In the genomic region with DNA sequence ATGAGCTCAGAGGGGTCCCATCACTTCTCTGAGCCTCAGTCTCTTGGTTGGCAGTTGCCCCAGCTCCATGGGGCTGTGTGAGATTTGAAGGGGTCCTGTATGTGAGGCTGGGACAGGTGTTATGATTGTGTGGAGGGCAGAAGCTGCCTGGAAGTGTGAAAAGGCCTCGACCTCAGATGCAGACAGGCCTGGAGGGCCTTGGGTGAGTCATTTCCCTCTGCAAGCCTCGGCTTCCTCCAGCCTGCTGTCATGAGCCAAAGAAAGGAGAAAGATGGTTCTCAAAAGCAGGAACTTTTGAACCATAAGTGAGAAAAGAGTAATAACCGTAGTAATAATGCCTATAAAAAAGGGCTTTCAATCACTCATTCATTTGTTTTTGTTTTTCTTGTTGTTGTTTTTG, we compare ENCODE assay signal across 14 cellular contexts. TPM values are rescaled to one million over a fixed set of nuclear protein-coding genes. Genes with fewer than 3 reads are reported as not detected.
A peak's percentile ranks its signal among the peaks of the same experiment; 100 is the strongest.
DNase-seq lines count a peak whose midpoint lies in the region; ATAC-seq, FAIRE-seq and TF ChIP-seq lines count a peak whose summit lies in the region.
"Had no signal": no experiment of that assay in that cellular context is flagged by ENCODE, and none has a peak within 500 bp of the region (broad histone marks: within the 10 kb centered on the region; RNA-seq: fewer than 3 reads in every experiment).

No MANE protein-coding gene starts in this region.

- peak overlapping the region; percentile 57 for H3K27ac ChIP-seq in RWPE2 (ENCODE audit: poor library complexity, severe bottlenecking)
- H3K27ac ChIP-seq: uterus had no signal

- H3K4me3 ChIP-seq in RWPE2 (ENCODE audit: severe bottlenecking), result no peak overlapping the region
- H3K4me3 ChIP-seq in fibroblast of mammary gland (ENCODE audit: control insufficient read depth, low read depth, low read length), result no peak overlapping the region
- H3K4me3 ChIP-seq: BLaER1, heart right ventricle, uterus had no signal

- TF ChIP-seq CTCF in RWPE2 (IDR thresholded peaks at IDR 0.05; ENCODE audit: poor library complexity, severe bottlenecking) (no peak), fibroblast of mammary gland (conservative IDR thresholded peaks at IDR 0.05; ENCODE audit: control insufficient read depth, insufficient read depth, low read depth, low read length) (no peak)

- peak; percentile 48 for DNase-seq in A172 (ENCODE audit: low spot score)
- DNase-seq in H54 (ENCODE audit: insufficient read length, low spot score), result peak; percentile 76
- no peak for DNase-seq in RWPE2 (ENCODE audit: low spot score)
- peak; percentile 50 for DNase-seq in fibroblast of mammary gland (ENCODE audit: low read depth)
- no peak for DNase-seq in central memory CD4-positive, alpha-beta T cell
- DNase-seq in cardiac septum (ENCODE audit: low spot score), result no peak
- DNase-seq in putamen (ENCODE audit: low spot score), result no peak
- DNase-seq: activated effector memory CD4-positive, alpha-beta T cell treated with anti-CD3 and anti-CD28 coated beads, Interleukin-2, amount 50 U/mL, for 16 hours; cortex of kidney; uterus had no signal

- ATAC-seq in RWPE2 (ENCODE audit: low read depth) (peak; percentile 80), HG03159 (IDR thresholded peaks at IDR 0.05; ENCODE audit: unreplicated experiment) (no peak)

- peaks cover 21% of the 10 kb centered on the region for H3K4me1 ChIP-seq in RWPE2 (ENCODE audit: insufficient read depth, poor library complexity, severe bottlenecking)
- H3K4me1 ChIP-seq: uterus had no signal

- intact Hi-C loops in cardiac septum (cut with DNase I), result no loop called here

- H3K36me3 ChIP-seq in RWPE2 (ENCODE audit: low read depth), result no peaks in the 10 kb centered on the region
- H3K36me3 ChIP-seq: BLaER1, heart right ventricle, uterus had no signal

- no peak for FAIRE-seq in H54 (lab: Jason Lieb, UNC)
- FAIRE-seq: TTC549 had no signal

- H3K27me3 ChIP-seq in RWPE2 (ENCODE audit: insufficient read depth, poor library complexity, severe bottlenecking), result no peaks in the 10 kb centered on the region
- H3K27me3 ChIP-seq: BLaER1, heart right ventricle, uterus had no signal

- no peak for TF ChIP-seq POLR2A in H54 (IDR thresholded peaks at IDR 0.05; ENCODE audit: low read depth, low read length)

- no peaks in the 10 kb centered on the region for H3K9me3 ChIP-seq in RWPE2 (ENCODE audit: severe bottlenecking)
- H3K9me3 ChIP-seq: BLaER1, heart right ventricle, uterus had no signal

RNA-seq across cellular contexts. Expression of gene SNAI1, which starts 37.5 kb away (rescaled TPM):
- 0.62 and 2.6 TPM in 2 replicates for total RNA-seq in A172 (2014; rRNA removed; shearing (Covaris generic))
- 4.3 TPM for total RNA-seq in cardiac septum

Comparison
In these comparisons a context has a peak if more than half of its experiments do, and no peak if none do; other contexts are left out.
1. DNase-seq: peak in A172 (single experiment), H54 (single experiment) and fibroblast of mammary gland (single experiment); none in RWPE2 (single experiment), central memory CD4-positive, alpha-beta T cell (single experiment), cardiac septum (single experiment) and putamen (single experiment).